Comparison of ENCODE assay signal across 1 cellular context in genomic region chr2:55901941-55902340, GRCh38.
TF ChIP-seq lines count a peak whose summit lies in the region.

No MANE protein-coding gene starts in this region.

TF ChIP-seq in IMR-90, 13 proteins besides CTCF, POLR2A, EP300 and RAD21 (continued from another document):
- no peak for TF ChIP-seq RFX5 (IDR thresholded peaks at IDR 0.05; ENCODE audit: low read depth, low read length)
- no peak for TF ChIP-seq MXI1 (IDR thresholded peaks at IDR 0.05; ENCODE audit: borderline replicate concordance, low read depth, low read length)
- TF ChIP-seq MAZ (IDR thresholded peaks at IDR 0.05; ENCODE audit: borderline replicate concordance, low read depth, low read length) = no peak
- TF ChIP-seq USF2 (IDR thresholded peaks at IDR 0.05; ENCODE audit: low read depth, low read length) = no peak
